In genomic region chr16:86446279-86446678, GRCh38 we compare ENCODE assay signal across 1 cellular context.
TF ChIP-seq lines count a peak whose summit lies in the region.

No MANE protein-coding gene starts in this region.

TF ChIP-seq in HepG2, 621 proteins besides CTCF, POLR2A, EP300 and RAD21 (continued from another document):
- TF ChIP-seq MNT (IDR thresholded peaks at IDR 0.05) (peak; percentile 96), PRPF4 (IDR thresholded peaks at IDR 0.05; ENCODE audit: low read depth, low read length, poor library complexity, severe bottlenecking) (no peak), MLXIP (CRISPR knock-in tag; IDR thresholded peaks at IDR 0.05; ENCODE audit: borderline replicate concordance) (no peak), ZNF496 (CRISPR knock-in tag; IDR thresholded peaks at IDR 0.05; ENCODE audit: insufficient replicate concordance) (no peak)
TF ChIP-seq in HepG2: peak in this region for 1.
